In genomic region chr19:19232231-19232630, GRCh38 we compare ENCODE assay signal across 24 cellular contexts. TPM values are rescaled to one million over a fixed set of nuclear protein-coding genes. Genes with fewer than 3 reads are reported as not detected.
A peak's percentile ranks its signal among the peaks of the same experiment; 100 is the strongest.
DNase-seq lines count a peak whose midpoint lies in the region; ATAC-seq lines count a peak whose summit lies in the region.
"Had no signal": no experiment of that assay in that cellular context is flagged by ENCODE, and none has a peak within 500 bp of the region (broad histone marks: within the 10 kb centered on the region; RNA-seq: fewer than 3 reads in every experiment).

No MANE protein-coding gene starts in this region.

- no peaks in the 10 kb centered on the region for H3K4me1 Mint-ChIP-seq in activated CD8-positive, alpha-beta T cell treated with anti-CD3 and anti-CD28 coated beads, Interleukin-2, amount 10 ng/mL, durations not matched to agents 7 days and 5 days (ENCODE audit: low read depth)

- intact Hi-C loops in posterior cingulate gyrus (cut with DNase I): no loop called here

- peaks cover 8% of the 10 kb centered on the region for H3K27me3 Mint-ChIP-seq in activated CD8-positive, alpha-beta T cell treated with anti-CD3 and anti-CD28 coated beads, Interleukin-2, amount 10 ng/mL, durations not matched to agents 7 days and 5 days (ENCODE audit: low read depth)

- H3K36me3 Mint-ChIP-seq in activated CD8-positive, alpha-beta T cell treated with anti-CD3 and anti-CD28 coated beads, Interleukin-2, amount 10 ng/mL, durations not matched to agents 7 days and 5 days (ENCODE audit: low read depth): no peaks in the 10 kb centered on the region

- H3K27ac Mint-ChIP-seq in activated CD8-positive, alpha-beta T cell treated with anti-CD3 and anti-CD28 coated beads, Interleukin-2, amount 10 ng/mL, durations not matched to agents 7 days and 5 days: no peak overlapping the region
- H3K27ac Mint-ChIP-seq: activated CD8-positive, alpha-beta T cell treated with anti-CD3 and anti-CD28 coated beads for 36 hours had no signal

- H3K9me3 Mint-ChIP-seq in activated CD8-positive, alpha-beta T cell treated with anti-CD3 and anti-CD28 coated beads, Interleukin-2, amount 10 ng/mL, durations not matched to agents 7 days and 5 days (ENCODE audit: insufficient read depth): peaks cover 7% of the 10 kb centered on the region

- CTCF ChIA-PET in activated CD8-positive, alpha-beta T cell treated with anti-CD3 and anti-CD28 coated beads, Interleukin-2, amount 10 ng/mL, durations not matched to agents 7 days and 5 days (lab: Charles Lee): no interaction called here

- DNase-seq in DMS 273 treated with DMSO at 0.1 percent for 48 hours (lab: John Stamatoyannopoulos, UW) (peak; percentile 70), NCI-H2171 (lab: John Stamatoyannopoulos, UW) (peak; percentile 52), cerebellar cortex (ENCODE audit: low spot score) (peak; percentile 36), posterior cingulate gyrus (peak in 8 of 10 donors; percentile 44 to 93 (median 75))
- no peak for DNase-seq in activated CD8-positive, alpha-beta T cell treated with anti-CD3 and anti-CD28 coated beads, Interleukin-2, amount 10 ng/mL, durations not matched to agents 7 days and 5 days
- DNase-seq: activated CD8-positive, alpha-beta T cell treated with anti-CD3 and anti-CD28 coated beads for 36 hours; activated effector memory CD4-positive, alpha-beta T cell treated with anti-CD3 and anti-CD28 coated beads, Interleukin-2, amount 50 U/mL, for 16 hours; effector memory CD4-positive, alpha-beta T cell; erythroblast; heart right ventricle; KBM-7; left colon; NCI-H1436; NCI-H345; psoas muscle; small intestine; stimulated activated CD4-positive, alpha-beta T cell treated with anti-CD3 and anti-CD28 coated beads, Interleukin-1b, Interleukin-23, amount 100 ng/mL, for 48 hours; T-helper 1 cell had no signal

- no peak for ATAC-seq in HG03565 (IDR thresholded peaks at IDR 0.05; ENCODE audit: unreplicated experiment)
- ATAC-seq in HG03039 (IDR thresholded peaks at IDR 0.05; ENCODE audit: unreplicated experiment): no peak
- no peak for ATAC-seq in activated CD8-positive, alpha-beta T cell treated with anti-CD3 and anti-CD28 coated beads, Interleukin-2, amount 10 ng/mL, durations not matched to agents 7 days and 5 days
- ATAC-seq: activated CD4-positive, CD25-positive, alpha-beta regulatory T cell treated with anti-CD3 and anti-CD28 coated beads, Interleukin-2, amount 50 U/mL, for 24 hours; activated CD8-positive, alpha-beta T cell treated with anti-CD3 and anti-CD28 coated beads for 36 hours; heart right ventricle; left colon; psoas muscle had no signal

- H3K4me3 Mint-ChIP-seq in activated CD8-positive, alpha-beta T cell treated with anti-CD3 and anti-CD28 coated beads, Interleukin-2, amount 10 ng/mL, durations not matched to agents 7 days and 5 days: no peak overlapping the region
- H3K4me3 Mint-ChIP-seq: activated CD8-positive, alpha-beta T cell treated with anti-CD3 and anti-CD28 coated beads for 36 hours had no signal

- POLR2A ChIA-PET in activated CD8-positive, alpha-beta T cell treated with anti-CD3 and anti-CD28 coated beads, Interleukin-2, amount 10 ng/mL, durations not matched to agents 7 days and 5 days (lab: Charles Lee): no interaction called here

RNA-seq across cellular contexts. Expression of gene NCAN, which starts 20.5 kb away (rescaled TPM):
- total RNA-seq in activated CD8-positive, alpha-beta T cell treated with anti-CD3 and anti-CD28 coated beads, Interleukin-2, amount 10 ng/mL, durations not matched to agents 7 days and 5 days: not detected
- total RNA-seq: activated CD8-positive, alpha-beta T cell treated with anti-CD3 and anti-CD28 coated beads for 36 hours; fibroblast of villous mesenchyme; heart right ventricle; HT-29; left colon; psoas muscle; SJSA1 had no signal

RNA-seq across cellular contexts. Expression of gene NR2C2AP, which starts 29.0 kb away (rescaled TPM):
- 10 to 100 TPM; 35.6 TPM for total RNA-seq in activated CD8-positive, alpha-beta T cell treated with anti-CD3 and anti-CD28 coated beads, Interleukin-2, amount 10 ng/mL, durations not matched to agents 7 days and 5 days

RNA-seq across cellular contexts. Expression of gene RFXANK, which starts 40.2 kb away (rescaled TPM):
- total RNA-seq in activated CD8-positive, alpha-beta T cell treated with anti-CD3 and anti-CD28 coated beads, Interleukin-2, amount 10 ng/mL, durations not matched to agents 7 days and 5 days: 10 to 100 TPM; 97.9 to 98.7 TPM

RNA-seq across cellular contexts. Expression of gene BORCS8, which starts 40.3 kb away (rescaled TPM):
- total RNA-seq in activated CD8-positive, alpha-beta T cell treated with anti-CD3 and anti-CD28 coated beads, Interleukin-2, amount 10 ng/mL, durations not matched to agents 7 days and 5 days: 10 to 100 TPM; 22.1 to 25.4 TPM

RNA-seq across cellular contexts. Expression of gene TM6SF2, which starts 40.9 kb away (rescaled TPM):
- total RNA-seq in activated CD8-positive, alpha-beta T cell treated with anti-CD3 and anti-CD28 coated beads, Interleukin-2, amount 10 ng/mL, durations not matched to agents 7 days and 5 days: not detected
- total RNA-seq: activated CD8-positive, alpha-beta T cell treated with anti-CD3 and anti-CD28 coated beads for 36 hours; HT-29 had no signal
